8 cellular contexts compared by ENCODE assay signal in the genomic region with DNA sequence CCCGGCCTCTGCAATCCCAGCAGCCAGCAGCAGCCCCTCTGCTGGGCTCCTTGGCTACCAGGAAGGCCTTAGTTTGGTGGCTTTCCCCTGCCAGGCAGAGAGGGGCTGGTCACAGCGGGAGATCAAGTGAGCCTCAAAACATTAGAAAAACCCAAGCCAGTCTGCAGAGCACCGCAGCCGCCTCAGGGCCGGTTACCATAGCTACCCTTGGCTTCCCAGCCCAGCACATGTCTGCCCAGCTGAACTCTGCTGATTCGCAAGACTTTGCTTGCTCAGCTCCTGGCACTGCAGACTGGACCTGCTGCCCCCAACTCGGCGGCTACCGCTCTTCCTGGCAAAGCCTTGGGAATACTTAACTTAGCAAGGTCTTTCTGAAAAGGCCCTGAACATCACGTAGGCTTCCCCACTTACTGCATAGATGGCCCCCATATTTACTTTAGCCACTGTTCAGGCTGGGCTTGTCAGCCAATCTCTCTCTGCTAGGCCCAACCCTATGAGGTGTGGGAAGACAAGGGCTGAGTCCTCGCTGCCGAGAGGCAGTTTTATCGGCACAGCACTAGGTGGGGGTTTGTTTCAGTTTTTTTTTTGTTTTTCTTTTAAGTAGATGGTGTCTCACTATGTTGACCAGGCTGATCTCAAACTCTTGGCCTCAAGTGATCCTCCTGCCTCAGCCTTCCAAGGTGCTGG. TPM values are rescaled to one million over a fixed set of nuclear protein-coding genes. Genes with fewer than 3 reads are reported as not detected.
DNase-seq lines count a peak whose midpoint lies in the region; ATAC-seq and TF ChIP-seq lines count a peak whose summit lies in the region.

No MANE protein-coding gene starts in this region.

- no peak overlapping the region for H3K4ac ChIP-seq in mesendoderm (ENCODE audit: low read depth, low read length)

- H3K23ac ChIP-seq in mesendoderm (ENCODE audit: low read length), result no peak overlapping the region

- H3K18ac ChIP-seq in mesendoderm (ENCODE audit: low read length), result no peak overlapping the region

- TF ChIP-seq POLR2A in sigmoid colon (IDR thresholded peaks at IDR 0.05), result no peak

- DNase-seq in BJ (ENCODE audit: low read depth) (peak; percentile 62), NCI-H146 (lab: John Stamatoyannopoulos, UW) (peak; percentile 62), chondrocyte (ENCODE audit: low spot score) (peak; percentile 87), mesendoderm (peak; percentile 94), sigmoid colon (no peak)
- DNase-seq in stimulated activated CD4-positive, alpha-beta T cell treated with anti-CD3 and anti-CD28 coated beads, Interleukin-15, amount 100 ng/mL, for 24 hours, result no peak
- no peak for DNase-seq in activated CD4-positive, alpha-beta T cell treated with anti-CD3 and anti-CD28 coated beads, Interleukin-2, amount 50 U/mL, for 48 hours

- H2BK5ac ChIP-seq in mesendoderm (ENCODE audit: low read length), result no peak overlapping the region

- no CpG with 5 or more reads among the region's 13 CpGs for WGBS in mesendoderm (ENCODE audit: extremely low coverage, insufficient coverage, low lambda C conversion rate)
- WGBS in sigmoid colon, 2 donors, result 59 to 67% methylated on average over 13 of the region's 13 CpGs

- H3K9ac ChIP-seq in mesendoderm (ENCODE audit: low read length), result no peak overlapping the region

- TF ChIP-seq CTCF in BJ (IDR thresholded peaks at IDR 0.05; ENCODE audit: insufficient read depth, low read depth, low read length) (no peak), chondrocyte (IDR thresholded peaks at IDR 0.05) (no peak), sigmoid colon (IDR thresholded peaks at IDR 0.05) (no peak)

- peaks cover 52% of the 10 kb centered on the region for H3K4me1 Mint-ChIP-seq in chondrocyte (ENCODE audit: low read depth)

- H3K56ac ChIP-seq in mesendoderm (ENCODE audit: low read length), result no peak overlapping the region

- no peak overlapping the region for H3K4me2 ChIP-seq in mesendoderm (ENCODE audit: low read length)

- H4K5ac ChIP-seq in mesendoderm (ENCODE audit: low read length), result no peak overlapping the region

- H3K79me1 ChIP-seq in mesendoderm (ENCODE audit: low read length), result no peaks in the 10 kb centered on the region

- H3K4me3 ChIP-seq in BJ (ENCODE audit: low read depth, low read length) (no peak overlapping the region), mesendoderm (ENCODE audit: low read length) (no peak overlapping the region), sigmoid colon (no peak overlapping the region)

- intact Hi-C loops in sigmoid colon (cut with DNase I), result no loop called here

- H3K27ac ChIP-seq in mesendoderm (ENCODE audit: low read depth, low read length) (no peak overlapping the region), sigmoid colon (no peak overlapping the region)

- no peaks in the 10 kb centered on the region for H3K9me3 Mint-ChIP-seq in chondrocyte (ENCODE audit: low read depth)

- H3K36me3 Mint-ChIP-seq in chondrocyte (ENCODE audit: low read depth), result no peaks in the 10 kb centered on the region

- no peak for TF ChIP-seq EP300 in sigmoid colon (IDR thresholded peaks at IDR 0.05)

- H2AK5ac ChIP-seq in mesendoderm (ENCODE audit: low read length), result no peak overlapping the region

- POLR2A ChIA-PET in BJ (lab: Charles Lee), result interaction anchor here (0.7 kb wide), 1 partner anchor 315 kb away, joined by 3 read pairs; no protein-coding TSS in a partner anchor

- H3K4me3 Mint-ChIP-seq in chondrocyte (ENCODE audit: unreplicated experiment), result peak overlapping the region; percentile 11

- ATAC-seq in GM19463 (IDR thresholded peaks at IDR 0.05; ENCODE audit: unreplicated experiment), result no peak

- CTCF ChIA-PET in BJ (lab: Yijun Ruan, JAX), result interaction anchor here (0.9 to 9.5 kb wide), 5 partner anchors 15 to 34 kb away, joined by 3 to 124 read pairs (median 4); partner anchors contain the start of genes NOL9 and PLEKHG5

- no peak overlapping the region for H4K8ac ChIP-seq in mesendoderm (ENCODE audit: low read depth, low read length)

- H3K36me3 ChIP-seq in BJ (ENCODE audit: control insufficient read depth, insufficient read depth, low read length) (no peaks in the 10 kb centered on the region), mesendoderm (ENCODE audit: control insufficient read depth, insufficient read depth, low read length) (peaks cover under 1% of the 10 kb centered on the region), sigmoid colon (peaks cover 0 to 13% (median 1%) of the 10 kb centered on the region in 4 donors)

- H2BK15ac ChIP-seq in mesendoderm (replicated peaks; ENCODE audit: low read depth), result no peak overlapping the region

- peak overlapping the region; percentile 92 for H3K27ac Mint-ChIP-seq in chondrocyte (ENCODE audit: unreplicated experiment)

- H3K4me1 ChIP-seq in mesendoderm (ENCODE audit: control insufficient read depth, low read depth, low read length) (no peaks in the 10 kb centered on the region), sigmoid colon (peaks cover 0 to 7% (median 0%) of the 10 kb centered on the region in 4 donors)

- H3K27me3 Mint-ChIP-seq in chondrocyte (ENCODE audit: low read depth), result no peaks in the 10 kb centered on the region

- H2BK120ac ChIP-seq in mesendoderm (ENCODE audit: low read depth, low read length), result no peak overlapping the region

- H3K9me3 ChIP-seq in sigmoid colon, result no peaks in the 10 kb centered on the region

- H3K27me3 ChIP-seq in BJ (ENCODE audit: control insufficient read depth, insufficient read depth, low read length), result no peaks in the 10 kb centered on the region
- no peaks in the 10 kb centered on the region for H3K27me3 ChIP-seq in mesendoderm (ENCODE audit: insufficient read depth, low read length, poor library complexity)
- no peaks in the 10 kb centered on the region for H3K27me3 ChIP-seq in sigmoid colon

- H3K79me2 ChIP-seq in mesendoderm (ENCODE audit: control insufficient read depth, insufficient read depth, low read length), result no peaks in the 10 kb centered on the region

RNA-seq across cellular contexts. Expression of gene PLEKHG5, which starts 28.6 kb away (rescaled TPM):
- 3.2 and 4.3 TPM in 2 replicates for polyA plus RNA-seq in BJ (2011; rRNA removed)
- 2.5 and 3.6 TPM in 2 replicates for polyA minus RNA-seq in BJ (2011; rRNA and poly(A)+ RNA removed)
- total RNA-seq in chondrocyte, result 32.4 to 50.5 TPM (median 33.6 TPM) in 3 replicates
- 5.0 TPM for polyA plus RNA-seq in mesendoderm (2013, experiment 1 of 2)
- polyA plus RNA-seq in mesendoderm (2013, experiment 2 of 2), result 5.0 TPM
- total RNA-seq in sigmoid colon, result 1 to 10 TPM; 2.5 to 7.5 (median 5.2) TPM
- polyA plus RNA-seq in sigmoid colon, result 10 to 100 TPM in 1 of 3 donors, 1 to 10 TPM in 2; 4.2 to 18.8 (median 5.4) TPM

RNA-seq across cellular contexts. Expression of gene NOL9, which starts 34.2 kb away (rescaled TPM):
- 9.5 and 15.1 TPM in 2 replicates for polyA plus RNA-seq in BJ (2011; rRNA removed)
- 20.6 and 22.5 TPM in 2 replicates for polyA minus RNA-seq in BJ (2011; rRNA and poly(A)+ RNA removed)
- 24.0 to 32.3 TPM (median 27.0 TPM) in 3 replicates for total RNA-seq in chondrocyte
- 16.7 TPM for polyA plus RNA-seq in mesendoderm (2013, experiment 1 of 2)
- 16.5 TPM for polyA plus RNA-seq in mesendoderm (2013, experiment 2 of 2)
- 10 to 100 TPM; 17.3 to 29.6 (median 20.7) TPM for total RNA-seq in sigmoid colon
- polyA plus RNA-seq in sigmoid colon, result 1 to 10 TPM; 1.2 to 9.1 (median 1.8) TPM

RNA-seq across cellular contexts. Expression of gene TAS1R1, which starts 35.0 kb away (rescaled TPM):
- polyA plus RNA-seq in BJ (2011; rRNA removed) (0.16 and 0.25 TPM in 2 replicates), sigmoid colon (under 1 TPM in 1 of 3 donors, not detected in 2; 0.10 TPM)
- 0.26 and 0.66 TPM in 2 replicates for polyA minus RNA-seq in BJ (2011; rRNA and poly(A)+ RNA removed)
- total RNA-seq in chondrocyte (not detected in 3 replicates), sigmoid colon (under 1 TPM in 1 of 4 donors, not detected in 3; 0.36 TPM)
- polyA plus RNA-seq in mesendoderm (2013, experiment 1 of 2), result 0.01 TPM
- polyA plus RNA-seq in mesendoderm (2013, experiment 2 of 2), result 0.04 TPM

RNA-seq across cellular contexts. Expression of gene TNFRSF25, which starts 54.1 kb away (rescaled TPM):
- 2.3 and 3.3 TPM in 2 replicates for polyA plus RNA-seq in BJ (2011; rRNA removed)
- polyA minus RNA-seq in BJ (2011; rRNA and poly(A)+ RNA removed), result 0.85 and 0.93 TPM in 2 replicates
- 20.1 to 32.4 TPM (median 21.4 TPM) in 3 replicates for total RNA-seq in chondrocyte
- 4.0 TPM for polyA plus RNA-seq in mesendoderm (2013, experiment 1 of 2)
- 3.9 TPM for polyA plus RNA-seq in mesendoderm (2013, experiment 2 of 2)
- total RNA-seq in sigmoid colon, result 10 to 100 TPM in 1 of 4 donors, 1 to 10 TPM in 3; 2.5 to 11.6 (median 5.5) TPM
- 10 to 100 TPM in 1 of 3 donors, 1 to 10 TPM in 2; 3.5 to 65.9 (median 7.8) TPM for polyA plus RNA-seq in sigmoid colon

RNA-seq across cellular contexts. Expression of gene ZBTB48, which starts 59.7 kb away (rescaled TPM):
- 7.8 and 14.0 TPM in 2 replicates for polyA plus RNA-seq in BJ (2011; rRNA removed)
- 16.3 and 26.4 TPM in 2 replicates for polyA minus RNA-seq in BJ (2011; rRNA and poly(A)+ RNA removed)
- total RNA-seq in chondrocyte, result 19.9 to 27.4 TPM (median 23.7 TPM) in 3 replicates
- polyA plus RNA-seq in mesendoderm (2013, experiment 1 of 2), result 16.1 TPM
- 14.9 TPM for polyA plus RNA-seq in mesendoderm (2013, experiment 2 of 2)
- 10 to 100 TPM; 14.4 to 26.8 (median 16.3) TPM for total RNA-seq in sigmoid colon
- polyA plus RNA-seq in sigmoid colon, result 10 to 100 TPM; 15.0 to 31.3 (median 23.4) TPM

Comparison
In these comparisons a context has a peak if more than half of its experiments do, and no peak if none do; other contexts are left out.
1. DNase-seq: peak in BJ (single experiment), NCI-H146 (single experiment), chondrocyte (single experiment) and mesendoderm (single experiment); none in stimulated activated CD4-positive, alpha-beta T cell treated with anti-CD3 and anti-CD28 coated beads, Interleukin-15, amount 100 ng/mL, for 24 hours (single experiment), activated CD4-positive, alpha-beta T cell treated with anti-CD3 and anti-CD28 coated beads, Interleukin-2, amount 50 U/mL, for 48 hours (0 of 2) and sigmoid colon (single experiment).